ENCODE assay signal across 15 cellular contexts in the genomic region with DNA sequence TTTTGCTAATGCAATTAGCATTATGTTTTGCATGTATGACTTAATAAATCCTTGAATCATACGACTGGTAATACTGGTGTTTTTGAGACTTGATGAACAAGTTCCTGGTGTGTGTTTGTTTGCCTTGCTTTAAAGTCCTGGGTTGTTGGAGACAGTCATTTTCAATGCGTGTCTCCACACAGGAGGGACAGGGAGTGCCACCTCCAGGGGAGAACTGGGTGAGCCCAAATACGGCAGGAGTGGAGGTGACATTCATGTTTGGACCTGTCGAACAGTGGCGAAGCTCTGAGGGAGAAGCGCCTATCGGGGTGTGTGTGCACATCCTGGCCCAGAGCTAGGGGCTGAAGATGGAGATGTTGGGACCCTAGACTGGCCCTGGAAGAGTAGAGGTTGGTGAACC. TPM values are rescaled to one million over a fixed set of nuclear protein-coding genes. Genes with fewer than 3 reads are reported as not detected.
A peak's percentile ranks its signal among the peaks of the same experiment; 100 is the strongest.
DNase-seq lines count a peak whose midpoint lies in the region; ATAC-seq and TF ChIP-seq lines count a peak whose summit lies in the region.
"Had no signal": no experiment of that assay in that cellular context is flagged by ENCODE, and none has a peak within 500 bp of the region (broad histone marks: within the 10 kb centered on the region; RNA-seq: fewer than 3 reads in every experiment).

No MANE protein-coding gene starts in this region.

- no peak overlapping the region for H3K27ac ChIP-seq in PC-3 (ENCODE audit: low read length)
- peak overlapping the region; percentile 78 for H3K27ac ChIP-seq in prostate gland
- H3K27ac ChIP-seq: gastroesophageal sphincter, upper lobe of left lung had no signal

- WGBS in prostate gland = 53% methylated on average over 7 of the region's 7 CpGs

- DNase-seq in Calu3 (no peak), PC-3 (no peak), prostate gland (ENCODE audit: low spot score) (peak; percentile 86), NCI-H524 (lab: John Stamatoyannopoulos, UW) (no peak), AG08396 (ENCODE audit: low spot score) (no peak)
- DNase-seq in activated T-helper 2 cell treated with anti-CD3 and anti-CD28 coated beads, Interferon-gamma antibody, Interleukin-2, Interleukin-4, amounts not matched to agents 10 μg/mL and 5 μg/mL and 100 μg/mL, durations not matched to agents 14 hours and 24 hours and 36 hours (ENCODE audit: low spot score) = no peak
- DNase-seq: activated B cell treated with CpG ODN at 0.5 μM for 24 hours; aorta; effector memory CD4-positive, alpha-beta T cell; NCI-H1105 treated with DMSO at 0.1 percent for 48 hours; NCI-H345; SW 1271; upper lobe of left lung had no signal

- H3K36me3 ChIP-seq in PC-3 (ENCODE audit: low read depth, low read length) (peaks cover 41% of the 10 kb centered on the region), prostate gland (peaks cover 0 to 14% of the 10 kb centered on the region in 2 donors)

- H3K27me3 Mint-ChIP-seq in Calu3 (ENCODE audit: unreplicated experiment) = no peaks in the 10 kb centered on the region
- no peaks in the 10 kb centered on the region for H3K27me3 Mint-ChIP-seq in activated T-helper 2 cell treated with anti-CD3 and anti-CD28 coated beads, Interferon-gamma antibody, Interleukin-2, Interleukin-4, amounts not matched to agents 10 μg/mL and 5 μg/mL and 100 μg/mL, durations not matched to agents 14 hours and 24 hours and 36 hours (ENCODE audit: low read depth)
- H3K27me3 Mint-ChIP-seq: activated B cell treated with CpG ODN at 0.5 μM for 24 hours had no signal

- no peaks in the 10 kb centered on the region for H3K9me3 ChIP-seq in PC-3 (ENCODE audit: low read length)
- H3K9me3 ChIP-seq in prostate gland = no peaks in the 10 kb centered on the region
- H3K9me3 ChIP-seq: gastroesophageal sphincter, upper lobe of left lung had no signal

- H2AFZ ChIP-seq in PC-3 (ENCODE audit: low read length) = no peak overlapping the region

- H3K36me3 Mint-ChIP-seq in Calu3 (ENCODE audit: insufficient read depth, unreplicated experiment) = peaks cover 96% of the 10 kb centered on the region
- H3K36me3 Mint-ChIP-seq in activated T-helper 2 cell treated with anti-CD3 and anti-CD28 coated beads, Interferon-gamma antibody, Interleukin-2, Interleukin-4, amounts not matched to agents 10 μg/mL and 5 μg/mL and 100 μg/mL, durations not matched to agents 14 hours and 24 hours and 36 hours (ENCODE audit: low read depth) = peaks cover 73% of the 10 kb centered on the region

- no peak overlapping the region for H3K9ac ChIP-seq in PC-3 (ENCODE audit: low read length)

- H3K79me2 ChIP-seq in PC-3 (ENCODE audit: low read length) = peaks cover 20% of the 10 kb centered on the region

- intact Hi-C loops in Calu3 (cut with micrococcal nuclease; ENCODE audit: unreplicated experiment) (no loop called here), PC-3 (cut with micrococcal nuclease) (no loop called here), prostate gland (cut with DNase I) (no loop called here)
- intact Hi-C loops in activated T-helper 2 cell treated with anti-CD3 and anti-CD28 coated beads, Interferon-gamma antibody, Interleukin-2, Interleukin-4, amounts not matched to agents 10 μg/mL and 5 μg/mL and 100 μg/mL, durations not matched to agents 14 hours and 24 hours and 36 hours (cut with micrococcal nuclease) = no loop called here

- no peak overlapping the region for H3K4me2 ChIP-seq in PC-3 (ENCODE audit: low read length)

- H3K4me3 ChIP-seq in PC-3 (ENCODE audit: low read length) (no peak overlapping the region), prostate gland (no peak overlapping the region)
- H3K4me3 ChIP-seq: gastroesophageal sphincter, upper lobe of left lung had no signal

- H3K4me1 ChIP-seq in PC-3 (ENCODE audit: insufficient read depth, low read length) (no peaks in the 10 kb centered on the region), prostate gland (replicated peaks) (peaks cover 15% of the 10 kb centered on the region)

- H4K20me1 ChIP-seq in PC-3 (ENCODE audit: low read length) = peaks cover 14% of the 10 kb centered on the region; the same call in 1 of the 2 replicates

- TF ChIP-seq CTCF in Calu3 (IDR thresholded peaks at IDR 0.05; ENCODE audit: unreplicated experiment) = no peak
- no peak for TF ChIP-seq CTCF in PC-3 (conservative IDR thresholded peaks at IDR 0.05; ENCODE audit: low read depth, low read length)
- peak in 3 of 4 experiments; percentile 16 to 44 (median 26) for TF ChIP-seq CTCF in prostate gland (IDR thresholded peaks at IDR 0.05)

- CTCF ChIA-PET in Calu3 (lab: Charles Lee) (no interaction called here), PC-3 (lab: Charles Lee) (no interaction called here)

- H3K27me3 ChIP-seq in PC-3 (ENCODE audit: low read length) (no peaks in the 10 kb centered on the region), prostate gland (replicated peaks; ENCODE audit: insufficient read depth) (no peaks in the 10 kb centered on the region)
- H3K27me3 ChIP-seq: gastroesophageal sphincter, upper lobe of left lung had no signal

- no TSS peak for BruUV-seq in Calu3 (replicated peaks; lab: Mats Ljungman, UMichigan)
- no TSS peak for BruUV-seq in PC-3 (replicated peaks; lab: Mats Ljungman, UMichigan)

- TF ChIP-seq POLR2A in prostate gland (IDR thresholded peaks at IDR 0.05) = no peak

- H3K4me3 Mint-ChIP-seq in Calu3 (ENCODE audit: low read depth, unreplicated experiment) = no peak overlapping the region
- H3K4me3 Mint-ChIP-seq in activated T-helper 2 cell treated with anti-CD3 and anti-CD28 coated beads, Interferon-gamma antibody, Interleukin-2, Interleukin-4, amounts not matched to agents 10 μg/mL and 5 μg/mL and 100 μg/mL, durations not matched to agents 14 hours and 24 hours and 36 hours (ENCODE audit: low read depth) = no peak overlapping the region
- H3K4me3 Mint-ChIP-seq: activated B cell treated with CpG ODN at 0.5 μM for 24 hours had no signal

- H3K9me2 ChIP-seq in PC-3 (replicated peaks; ENCODE audit: low read length) = no peaks in the 10 kb centered on the region

- peak; percentile 52 for ATAC-seq in PC-3
- peak; percentile 91 for ATAC-seq in esophagus mucosa
- ATAC-seq: gastroesophageal sphincter had no signal

- no peaks in the 10 kb centered on the region for H3K9me3 Mint-ChIP-seq in Calu3 (ENCODE audit: low read depth, unreplicated experiment)
- no peaks in the 10 kb centered on the region for H3K9me3 Mint-ChIP-seq in activated T-helper 2 cell treated with anti-CD3 and anti-CD28 coated beads, Interferon-gamma antibody, Interleukin-2, Interleukin-4, amounts not matched to agents 10 μg/mL and 5 μg/mL and 100 μg/mL, durations not matched to agents 14 hours and 24 hours and 36 hours
- H3K9me3 Mint-ChIP-seq: activated B cell treated with CpG ODN at 0.5 μM for 24 hours had no signal

- H3K27ac Mint-ChIP-seq in Calu3 (ENCODE audit: unreplicated experiment) = peak overlapping the region; percentile 54
- no peak overlapping the region for H3K27ac Mint-ChIP-seq in activated T-helper 2 cell treated with anti-CD3 and anti-CD28 coated beads, Interferon-gamma antibody, Interleukin-2, Interleukin-4, amounts not matched to agents 10 μg/mL and 5 μg/mL and 100 μg/mL, durations not matched to agents 14 hours and 24 hours and 36 hours
- H3K27ac Mint-ChIP-seq: activated B cell treated with CpG ODN at 0.5 μM for 24 hours had no signal

- POLR2A ChIA-PET in PC-3 (lab: Charles Lee; ENCODE audit: unreplicated experiment) = no interaction called here

- H3K4me1 Mint-ChIP-seq in Calu3 (ENCODE audit: low read depth, unreplicated experiment) = peaks cover 20% of the 10 kb centered on the region
- peaks cover 2% of the 10 kb centered on the region for H3K4me1 Mint-ChIP-seq in activated T-helper 2 cell treated with anti-CD3 and anti-CD28 coated beads, Interferon-gamma antibody, Interleukin-2, Interleukin-4, amounts not matched to agents 10 μg/mL and 5 μg/mL and 100 μg/mL, durations not matched to agents 14 hours and 24 hours and 36 hours (ENCODE audit: low read depth)
- H3K4me1 Mint-ChIP-seq: activated B cell treated with CpG ODN at 0.5 μM for 24 hours had no signal

- no peaks in the 10 kb centered on the region for H3F3A ChIP-seq in PC-3 (ENCODE audit: low read length, unreplicated experiment)

RNA-seq across cellular contexts. Expression of a gene that starts 29.6 kb away (rescaled TPM):
- 574 and 592 TPM in 2 replicates for total RNA-seq in Calu3 (2022)
- total RNA-seq in PC-3 (2014; rRNA removed) = 89.7 and 138 TPM in 2 replicates
- 373 TPM for total RNA-seq in esophagus mucosa
- total RNA-seq in prostate gland = 100 to 1,000 TPM; 175 to 180 TPM
- total RNA-seq in activated T-helper 2 cell treated with anti-CD3 and anti-CD28 coated beads, Interferon-gamma antibody, Interleukin-2, Interleukin-4, amounts not matched to agents 10 μg/mL and 5 μg/mL and 100 μg/mL, durations not matched to agents 14 hours and 24 hours and 36 hours = 174 and 175 TPM in 2 replicates

RNA-seq across cellular contexts. Expression of a gene that starts 43.8 kb away (rescaled TPM):
- total RNA-seq in Calu3 (2022) (36.8 and 38.1 TPM in 2 replicates), PC-3 (2014; rRNA removed) (23.4 and 34.5 TPM in 2 replicates), esophagus mucosa (11.2 TPM), prostate gland (10 to 100 TPM in 1 of 2 donors, 1 to 10 TPM in 1; 9.7 to 20.4 TPM)
- 21.8 and 22.3 TPM in 2 replicates for total RNA-seq in activated T-helper 2 cell treated with anti-CD3 and anti-CD28 coated beads, Interferon-gamma antibody, Interleukin-2, Interleukin-4, amounts not matched to agents 10 μg/mL and 5 μg/mL and 100 μg/mL, durations not matched to agents 14 hours and 24 hours and 36 hours

RNA-seq across cellular contexts. Expression of a gene that starts 55.1 kb away (rescaled TPM):
- 25.3 and 29.7 TPM in 2 replicates for total RNA-seq in Calu3 (2022)
- total RNA-seq in PC-3 (2014; rRNA removed) = 19.1 and 19.3 TPM in 2 replicates
- 20.0 TPM for total RNA-seq in esophagus mucosa
- 10 to 100 TPM; 15.0 to 26.6 TPM for total RNA-seq in prostate gland
- total RNA-seq in activated T-helper 2 cell treated with anti-CD3 and anti-CD28 coated beads, Interferon-gamma antibody, Interleukin-2, Interleukin-4, amounts not matched to agents 10 μg/mL and 5 μg/mL and 100 μg/mL, durations not matched to agents 14 hours and 24 hours and 36 hours = 7.6 and 8.9 TPM in 2 replicates

Comparison
In these comparisons a context has a peak if more than half of its experiments do, and no peak if none do; other contexts are left out.
1. CTCF ChIP-seq: peak in prostate gland (3 of 4); none in Calu3 (single experiment) and PC-3 (single experiment).